10 cellular contexts compared by ENCODE assay signal in the genomic region with DNA sequence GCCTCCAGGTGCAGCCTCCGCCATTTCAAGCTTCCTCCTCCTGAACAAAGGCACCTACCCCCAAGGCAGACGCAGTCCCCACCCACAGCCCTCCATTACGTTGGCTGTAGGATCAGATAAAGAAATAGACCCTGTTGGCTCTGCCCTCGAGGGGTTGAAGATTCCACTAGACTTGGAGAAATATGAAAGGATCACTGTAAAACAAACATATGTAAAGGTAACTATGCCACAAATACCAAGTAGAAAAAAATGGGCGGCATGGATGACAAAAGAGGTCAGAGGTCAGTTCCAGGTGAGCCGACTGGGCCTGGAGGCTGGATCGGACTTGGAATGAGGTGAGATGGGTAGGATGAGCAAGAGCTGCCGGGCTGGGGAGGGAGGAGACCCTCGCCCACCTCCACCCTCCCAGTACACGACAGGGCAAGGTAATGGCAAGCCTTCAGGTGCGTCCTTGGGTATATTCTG.
A peak's percentile ranks its signal among the peaks of the same experiment; 100 is the strongest.
DNase-seq lines count a peak whose midpoint lies in the region; ATAC-seq, FAIRE-seq and TF ChIP-seq lines count a peak whose summit lies in the region.
"Had no signal": no experiment of that assay in that cellular context is flagged by ENCODE, and none has a peak within 500 bp of the region (broad histone marks: within the 10 kb centered on the region; RNA-seq: fewer than 3 reads in every experiment).

No MANE protein-coding gene starts in this region.

- H3K27ac ChIP-seq in HUES6 (ENCODE audit: low read depth, low read length): peak overlapping the region; percentile 88; the same call in 1 of the 2 replicates
- peak overlapping the region; percentile 88 for H3K27ac ChIP-seq in iPS-20b (ENCODE audit: low read length)
- peak overlapping the region in 7 of 8 donors; percentile 83 to 91 (median 88) for H3K27ac ChIP-seq in spleen

- DNase-seq in spleen (no peak), CD14-positive monocyte (ENCODE audit: low spot score) (no peak), frontal cortex (ENCODE audit: low spot score in 2 of 2) (no peak)
- DNase-seq: activated CD4-positive, alpha-beta T cell treated with anti-CD3 and anti-CD28 coated beads for 48 hours had no signal

- intact Hi-C loops in spleen (cut with DNase I; ENCODE audit: low total_unique reads): no loop called here
- intact Hi-C loops in CD14-positive monocyte (cut with micrococcal nuclease): no loop called here

- 84 to 89% (median 88%) methylated on average over 11 of the region's 11 CpGs for WGBS in spleen, 5 donors

- no peaks in the 10 kb centered on the region for H3K27me3 Mint-ChIP-seq in activated naive CD8-positive, alpha-beta T cell
- peaks cover 1 to 20% (median 11%) of the 10 kb centered on the region in 3 donors for H3K27me3 Mint-ChIP-seq in CD14-positive monocyte (ENCODE audit: low read depth in 3 of 3)

- H3K4me1 Mint-ChIP-seq in activated naive CD8-positive, alpha-beta T cell (ENCODE audit: low read depth): peaks cover 51% of the 10 kb centered on the region
- peaks cover 16% of the 10 kb centered on the region for H3K4me1 Mint-ChIP-seq in CD14-positive monocyte

- peak overlapping the region; percentile 89 for H3K27ac Mint-ChIP-seq in activated naive CD8-positive, alpha-beta T cell
- H3K27ac Mint-ChIP-seq in CD14-positive monocyte: peak overlapping the region in 1 of 7 donors; percentile 64

- H3K9me3 ChIP-seq in HUES6 (ENCODE audit: control insufficient read depth, insufficient read depth, low read depth, low read length) (no peaks in the 10 kb centered on the region), iPS-20b (ENCODE audit: insufficient read depth, low read depth, low read length) (no peaks in the 10 kb centered on the region), spleen (no peaks in the 10 kb centered on the region)

- peaks cover 13% of the 10 kb centered on the region for H3K36me3 Mint-ChIP-seq in activated naive CD8-positive, alpha-beta T cell
- H3K36me3 Mint-ChIP-seq in CD14-positive monocyte: peaks cover 28 to 42% of the 10 kb centered on the region in 2 donors

- TF ChIP-seq CTCF in spleen (IDR thresholded peaks at IDR 0.05 in 8 of 11, conservative IDR thresholded peaks at IDR 0.05 in 3 of 11): no peak
- no peak for TF ChIP-seq CTCF in CD14-positive monocyte (IDR thresholded peaks at IDR 0.05)

- H3K27me3 ChIP-seq in HUES6 (ENCODE audit: control insufficient read depth, insufficient read depth, low read length) (no peaks in the 10 kb centered on the region), iPS-20b (ENCODE audit: insufficient read depth, low read length) (no peaks in the 10 kb centered on the region), spleen (replicated peaks in 1 of 7) (no peaks in the 10 kb centered on the region)

- H3K9me3 Mint-ChIP-seq in activated naive CD8-positive, alpha-beta T cell (ENCODE audit: low read depth): no peaks in the 10 kb centered on the region
- peaks cover 0 to 2% (median 0%) of the 10 kb centered on the region in 7 donors for H3K9me3 Mint-ChIP-seq in CD14-positive monocyte

- ATAC-seq in GM19395 (IDR thresholded peaks at IDR 0.05; ENCODE audit: unreplicated experiment): no peak
- no peak for ATAC-seq in HG02885 (IDR thresholded peaks at IDR 0.05; ENCODE audit: poor library complexity, unreplicated experiment)

- peaks cover 56% of the 10 kb centered on the region for H3K4me1 ChIP-seq in HUES6 (ENCODE audit: control insufficient read depth, insufficient read depth, low read length)
- peaks cover 35% of the 10 kb centered on the region for H3K4me1 ChIP-seq in iPS-20b (ENCODE audit: insufficient read depth, low read length)
- H3K4me1 ChIP-seq in spleen: peaks cover 12 to 67% (median 30%) of the 10 kb centered on the region in 6 donors

- no peak for TF ChIP-seq POLR2A in spleen (IDR thresholded peaks at IDR 0.05)

- FAIRE-seq in frontal cortex (lab: Jason Lieb, UNC): no peak
- FAIRE-seq: HTR-8/SVneo had no signal

- peak overlapping the region; percentile 61 for H3K4me3 ChIP-seq in HUES6 (ENCODE audit: low read depth, low read length)
- peak overlapping the region; percentile 74; the same call in 1 of the 2 replicates for H3K4me3 ChIP-seq in iPS-20b (ENCODE audit: low read length)
- peak overlapping the region in 2 of 8 donors; percentile 61 to 82 for H3K4me3 ChIP-seq in spleen

- peak overlapping the region; percentile 78 for H3K4me3 Mint-ChIP-seq in activated naive CD8-positive, alpha-beta T cell
- peak overlapping the region in 1 of 2 donors; percentile 69 for H3K4me3 Mint-ChIP-seq in CD14-positive monocyte

- H3K36me3 ChIP-seq in HUES6 (ENCODE audit: control insufficient read depth, insufficient read depth, low read length) (peaks cover 17% of the 10 kb centered on the region), iPS-20b (ENCODE audit: insufficient read depth, low read depth, low read length) (peaks cover 21% of the 10 kb centered on the region), spleen (peaks cover 0 to 37% (median 4%) of the 10 kb centered on the region in 6 donors)

- H3K9ac ChIP-seq in HUES6 (ENCODE audit: low read length) (peak overlapping the region; percentile 81), iPS-20b (ENCODE audit: low read depth, low read length) (peak overlapping the region; percentile 86; the same call in 1 of the 2 replicates)
